7 cellular contexts compared by ENCODE assay signal in genomic region chrX:110992611-110993010, GRCh38.
DNase-seq lines count a peak whose midpoint lies in the region; TF ChIP-seq lines count a peak whose summit lies in the region.

No MANE protein-coding gene starts in this region.

- TF ChIP-seq POLR2A in Peyer's patch (IDR thresholded peaks at IDR 0.05), result no peak

- no peak overlapping the region for H3K4me3 Mint-ChIP-seq in osteocyte (ENCODE audit: unreplicated experiment)

- no peaks in the 10 kb centered on the region for H3K9me3 ChIP-seq in Peyer's patch
- H3K9me3 ChIP-seq in colonic mucosa, result no peaks in the 10 kb centered on the region

- no peak overlapping the region for H3K9ac ChIP-seq in colonic mucosa (ENCODE audit: low read depth in 2 of 2, low read length in 2 of 2)

- intact Hi-C loops in colonic mucosa (cut with DNase I), result no loop called here

- DNase-seq in EL (peak; percentile 2), H4 (ENCODE audit: low spot score) (peak; percentile 6), Peyer's patch (peak in 1 of 3 donors; percentile 48), colonic mucosa (peak; percentile 19), osteocyte (ENCODE audit: extremely low spot score, unreplicated experiment) (no peak), Ammon's horn (ENCODE audit: low spot score) (no peak), NOMO-1 treated with DMSO at 0.1 percent for 48 hours (lab: John Stamatoyannopoulos, UW; ENCODE audit: unreplicated experiment) (no peak)

- H3K4me1 ChIP-seq in Peyer's patch (no peaks in the 10 kb centered on the region), colonic mucosa (no peaks in the 10 kb centered on the region)

- no peaks in the 10 kb centered on the region for H3K9me3 Mint-ChIP-seq in osteocyte (ENCODE audit: unreplicated experiment)

- H3K4me3 ChIP-seq in Peyer's patch (no peak overlapping the region), colonic mucosa (no peak overlapping the region)

- no peak overlapping the region for H3K27ac Mint-ChIP-seq in osteocyte (ENCODE audit: unreplicated experiment)

- H3K27me3 ChIP-seq in Peyer's patch (no peaks in the 10 kb centered on the region), colonic mucosa (no peaks in the 10 kb centered on the region)

- H3K36me3 ChIP-seq in Peyer's patch (no peaks in the 10 kb centered on the region), colonic mucosa (no peaks in the 10 kb centered on the region)

- no peak overlapping the region for H3K27ac ChIP-seq in Peyer's patch
- no peak overlapping the region for H3K27ac ChIP-seq in colonic mucosa

- H3K27me3 Mint-ChIP-seq in osteocyte (ENCODE audit: unreplicated experiment), result no peaks in the 10 kb centered on the region

- TF ChIP-seq CTCF in Peyer's patch (IDR thresholded peaks at IDR 0.05) (peak in 4 of 6 experiments; percentile 11 to 38 (median 17)), colonic mucosa (IDR thresholded peaks at IDR 0.05) (peak; percentile 41), osteocyte (IDR thresholded peaks at IDR 0.05) (peak; percentile 44)

- H3K4me1 Mint-ChIP-seq in osteocyte (ENCODE audit: unreplicated experiment), result no peaks in the 10 kb centered on the region

- no peaks in the 10 kb centered on the region for H3K36me3 Mint-ChIP-seq in osteocyte (ENCODE audit: unreplicated experiment)

Comparison
In these comparisons a context has a peak if more than half of its experiments do, and no peak if none do; other contexts are left out.
1. DNase-seq: peak in EL (single experiment), H4 (single experiment) and colonic mucosa (single experiment); none in osteocyte (single experiment), Ammon's horn (single experiment) and NOMO-1 treated with DMSO at 0.1 percent for 48 hours (single experiment).
2. Peak in every context shown above with its lines, with median percentiles within 50 percentile points of each other: CTCF ChIP-seq.